In genomic region chr21:15053531-15053930, GRCh38 we compare ENCODE assay signal across 16 cellular contexts. TPM values are rescaled to one million over a fixed set of nuclear protein-coding genes. Genes with fewer than 3 reads are reported as not detected.
DNase-seq lines count a peak whose midpoint lies in the region; ATAC-seq, FAIRE-seq and TF ChIP-seq lines count a peak whose summit lies in the region.
"Had no signal": no experiment of that assay in that cellular context is flagged by ENCODE, and none has a peak within 500 bp of the region (broad histone marks: within the 10 kb centered on the region; RNA-seq: fewer than 3 reads in every experiment).

No MANE protein-coding gene starts in this region.

- CTCF ChIA-PET in A673 (lab: Charles Lee), result no interaction called here

- H3K9me3 ChIP-seq in A673 (ENCODE audit: low read depth, low read length, poor library complexity, severe bottlenecking) (no peaks in the 10 kb centered on the region), colonic mucosa (no peaks in the 10 kb centered on the region)
- H3K9me3 ChIP-seq: MG63 had no signal

- no peak for TF ChIP-seq POLR2A in GM12891 (IDR thresholded peaks at IDR 0.05; ENCODE audit: low read depth, low read length)

- intact Hi-C loops in A673 (cut with micrococcal nuclease; ENCODE audit: unreplicated experiment) (no loop called here), colonic mucosa (cut with DNase I) (no loop called here)

- no peak overlapping the region for H3K9ac ChIP-seq in colonic mucosa (ENCODE audit: low read depth in 2 of 2, low read length in 2 of 2)

- no peak for TF ChIP-seq CTCF in A673 (conservative IDR thresholded peaks at IDR 0.05; ENCODE audit: low read depth, low read length)
- no peak for TF ChIP-seq CTCF in colonic mucosa (IDR thresholded peaks at IDR 0.05)
- TF ChIP-seq CTCF in nephron (IDR thresholded peaks at IDR 0.05; ENCODE audit: unreplicated experiment in 3 of 3), result no peak

- BruUV-seq in A673 (replicated peaks; lab: Mats Ljungman, UMichigan), result no TSS peak

- H3K36me3 ChIP-seq in A673 (ENCODE audit: insufficient read depth, low read length, poor library complexity, severe bottlenecking), result no peaks in the 10 kb centered on the region
- no peaks in the 10 kb centered on the region for H3K36me3 ChIP-seq in colonic mucosa
- H3K36me3 ChIP-seq: MG63 had no signal

- H3K27me3 ChIP-seq in A673 (replicated peaks; ENCODE audit: insufficient read depth, low read depth, low read length, poor library complexity) (no peaks in the 10 kb centered on the region), colonic mucosa (no peaks in the 10 kb centered on the region)
- H3K27me3 ChIP-seq: MG63 had no signal

- H3K4me1 ChIP-seq in A673 (ENCODE audit: insufficient read depth, low read length, poor library complexity, severe bottlenecking), result peaks cover 62% of the 10 kb centered on the region
- H3K4me1 ChIP-seq in colonic mucosa, result peaks cover 16% of the 10 kb centered on the region

- H3K4me1 Mint-ChIP-seq in nephron, result peaks cover 79% of the 10 kb centered on the region

- no peak for ATAC-seq in GM21825 (IDR thresholded peaks at IDR 0.05; ENCODE audit: unreplicated experiment)
- ATAC-seq in GM18858 (IDR thresholded peaks at IDR 0.05; ENCODE audit: unreplicated experiment), result no peak
- ATAC-seq: Right ventricle myocardium inferior had no signal

- peak overlapping the region; percentile 14 for H3K27ac ChIP-seq in A673 (ENCODE audit: low read depth, low read length, poor library complexity, severe bottlenecking)
- peak overlapping the region; percentile 85 for H3K27ac ChIP-seq in colonic mucosa
- H3K27ac ChIP-seq: SK-N-MC had no signal

- no peak overlapping the region for H3K4me3 ChIP-seq in A673 (ENCODE audit: low read depth, low read length, poor library complexity, severe bottlenecking)
- no peak overlapping the region for H3K4me3 ChIP-seq in colonic mucosa
- H3K4me3 ChIP-seq: MG63, SK-N-MC had no signal

- H3K36me3 Mint-ChIP-seq in nephron (ENCODE audit: low read depth), result peaks cover 6% of the 10 kb centered on the region

- H3K27ac Mint-ChIP-seq in nephron, result peak overlapping the region in 2 of 3 experiments; percentile 47 to 67

- no peaks in the 10 kb centered on the region for H3K9me3 Mint-ChIP-seq in nephron

- peak; percentile 16 for FAIRE-seq in GM12891 (lab: Jason Lieb, UNC)
- FAIRE-seq: H1 had no signal

- POLR2A ChIA-PET in A673 (lab: Charles Lee; ENCODE audit: low non-redundant PET), result no interaction called here

- DNase-seq in A673 (ENCODE audit: low spot score), result no peak
- no peak for DNase-seq in GM12891 (ENCODE audit: insufficient read length, low spot score)
- DNase-seq in colonic mucosa, result no peak
- DNase-seq in activated T-cell treated with anti-CD3 and anti-CD28 coated beads, Interleukin-2, amount 50 U/mL, for 48 hours, result no peak
- DNase-seq: C1 segment of cervical spinal cord, COR-L47, KG1, MG63, NCI-H1105, NCI-H187 had no signal

- peak overlapping the region in 1 of 3 experiments; percentile 17 for H3K4me3 Mint-ChIP-seq in nephron

- no peaks in the 10 kb centered on the region for H3K27me3 Mint-ChIP-seq in nephron (ENCODE audit: low read depth)

TF ChIP-seq in GM12891, 5 proteins besides CTCF, POLR2A, EP300 and RAD21:
- TF ChIP-seq POU2F2 (IDR thresholded peaks at IDR 0.05; ENCODE audit: low read depth, low read length), result no peak
- no peak for TF ChIP-seq PAX5 (IDR thresholded peaks at IDR 0.05; ENCODE audit: insufficient read depth, low read length, severe bottlenecking)
- no peak for TF ChIP-seq TAF1 (IDR thresholded peaks at IDR 0.05; ENCODE audit: low read depth, low read length)
- TF ChIP-seq SPI1 (IDR thresholded peaks at IDR 0.05; ENCODE audit: low read depth, low read length), result no peak
- no peak for TF ChIP-seq POLR2AphosphoS5 (IDR thresholded peaks at IDR 0.05; ENCODE audit: low read depth, low read length)
TF ChIP-seq in GM12891: peak in this region for 0.

RNA-seq across cellular contexts. Expression of gene NRIP1, which starts 11.3 kb away (rescaled TPM):
- 14.6 and 15.4 TPM in 2 replicates for total RNA-seq in A673 (2021)
- polyA plus RNA-seq in GM12891 (2012; ENCODE audit: low read depth, missing spikeins), result 7.5 TPM
- total RNA-seq in colonic mucosa, result 10 to 100 TPM; 49.5 to 89.3 TPM
